ENCODE assay signal across 2 cellular contexts in the genomic region with DNA sequence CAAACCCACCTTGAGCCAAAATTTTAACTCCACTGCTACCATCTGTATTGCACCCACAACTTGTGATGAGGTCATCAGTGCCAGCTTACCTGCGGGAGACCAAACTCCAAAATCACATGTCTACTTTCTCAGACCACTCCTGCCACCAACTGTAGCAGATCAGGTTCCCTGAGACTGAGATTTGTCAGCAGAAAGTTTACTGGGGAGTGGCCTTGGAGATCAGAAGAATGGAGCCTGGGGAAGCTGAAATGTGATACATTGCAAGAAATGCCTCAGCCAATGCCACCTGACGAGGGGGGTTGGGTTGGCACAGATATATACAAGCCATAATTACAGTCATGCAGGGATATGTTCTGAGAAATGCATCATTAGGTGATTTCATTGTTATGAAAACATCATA.
TF ChIP-seq lines count a peak whose summit lies in the region.

No MANE protein-coding gene starts in this region.

TF ChIP-seq in Ishikawa, 13 proteins besides CTCF, POLR2A, EP300 and RAD21 (continued from another document):
- TF ChIP-seq, protein P1, sequence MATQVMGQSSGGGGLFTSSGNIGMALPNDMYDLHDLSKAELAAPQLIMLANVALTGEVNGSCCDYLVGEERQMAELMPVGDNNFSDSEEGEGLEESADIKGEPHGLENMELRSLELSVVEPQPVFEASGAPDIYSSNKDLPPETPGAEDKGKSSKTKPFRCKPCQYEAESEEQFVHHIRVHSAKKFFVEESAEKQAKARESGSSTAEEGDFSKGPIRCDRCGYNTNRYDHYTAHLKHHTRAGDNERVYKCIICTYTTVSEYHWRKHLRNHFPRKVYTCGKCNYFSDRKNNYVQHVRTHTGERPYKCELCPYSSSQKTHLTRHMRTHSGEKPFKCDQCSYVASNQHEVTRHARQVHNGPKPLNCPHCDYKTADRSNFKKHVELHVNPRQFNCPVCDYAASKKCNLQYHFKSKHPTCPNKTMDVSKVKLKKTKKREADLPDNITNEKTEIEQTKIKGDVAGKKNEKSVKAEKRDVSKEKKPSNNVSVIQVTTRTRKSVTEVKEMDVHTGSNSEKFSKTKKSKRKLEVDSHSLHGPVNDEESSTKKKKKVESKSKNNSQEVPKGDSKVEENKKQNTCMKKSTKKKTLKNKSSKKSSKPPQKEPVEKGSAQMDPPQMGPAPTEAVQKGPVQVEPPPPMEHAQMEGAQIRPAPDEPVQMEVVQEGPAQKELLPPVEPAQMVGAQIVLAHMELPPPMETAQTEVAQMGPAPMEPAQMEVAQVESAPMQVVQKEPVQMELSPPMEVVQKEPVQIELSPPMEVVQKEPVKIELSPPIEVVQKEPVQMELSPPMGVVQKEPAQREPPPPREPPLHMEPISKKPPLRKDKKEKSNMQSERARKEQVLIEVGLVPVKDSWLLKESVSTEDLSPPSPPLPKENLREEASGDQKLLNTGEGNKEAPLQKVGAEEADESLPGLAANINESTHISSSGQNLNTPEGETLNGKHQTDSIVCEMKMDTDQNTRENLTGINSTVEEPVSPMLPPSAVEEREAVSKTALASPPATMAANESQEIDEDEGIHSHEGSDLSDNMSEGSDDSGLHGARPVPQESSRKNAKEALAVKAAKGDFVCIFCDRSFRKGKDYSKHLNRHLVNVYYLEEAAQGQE (IDR thresholded peaks at IDR 0.05; ENCODE audit: low read depth) = no peak
- TF ChIP-seq ZBTB7A (IDR thresholded peaks at IDR 0.05; ENCODE audit: low read depth) (no peak), FOXM1 (IDR thresholded peaks at IDR 0.05; ENCODE audit: borderline replicate concordance, low read depth) (0 out of 2 replicates have a peak, but pooled peaks have one; percentile 31)

TF ChIP-seq in WTC11, 78 proteins besides CTCF, POLR2A, EP300 and RAD21 (continued from another document):
- TF ChIP-seq, protein P2, sequence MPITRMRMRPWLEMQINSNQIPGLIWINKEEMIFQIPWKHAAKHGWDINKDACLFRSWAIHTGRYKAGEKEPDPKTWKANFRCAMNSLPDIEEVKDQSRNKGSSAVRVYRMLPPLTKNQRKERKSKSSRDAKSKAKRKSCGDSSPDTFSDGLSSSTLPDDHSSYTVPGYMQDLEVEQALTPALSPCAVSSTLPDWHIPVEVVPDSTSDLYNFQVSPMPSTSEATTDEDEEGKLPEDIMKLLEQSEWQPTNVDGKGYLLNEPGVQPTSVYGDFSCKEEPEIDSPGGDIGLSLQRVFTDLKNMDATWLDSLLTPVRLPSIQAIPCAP (CRISPR knock-in tag; IDR thresholded peaks at IDR 0.05) = no peak
- no peak for TF ChIP-seq GRHL2 (CRISPR knock-in tag; IDR thresholded peaks at IDR 0.05; ENCODE audit: insufficient replicate concordance, severe bottlenecking)
